In the genomic region with DNA sequence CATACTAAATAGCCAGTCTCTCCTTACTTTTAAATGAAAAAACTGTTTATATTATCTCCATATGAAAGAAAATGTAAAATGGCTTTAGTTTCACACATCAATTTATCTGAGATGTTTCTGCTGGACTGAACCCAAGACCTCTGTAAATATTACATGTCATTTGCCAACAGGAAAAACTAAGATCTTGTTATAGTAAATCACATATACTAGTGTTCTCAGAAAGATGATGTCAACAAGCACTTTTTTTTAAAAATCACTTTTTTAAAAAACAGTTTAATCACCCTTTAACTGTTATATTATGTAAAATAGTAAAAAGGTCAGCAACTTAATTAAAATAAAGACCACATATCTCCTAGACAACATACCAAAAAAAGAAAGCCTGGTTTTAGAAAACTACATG, we compare ENCODE assay signal across 8 cellular contexts. TPM values are rescaled to one million over a fixed set of nuclear protein-coding genes. Genes with fewer than 3 reads are reported as not detected.
DNase-seq lines count a peak whose midpoint lies in the region; ATAC-seq and TF ChIP-seq lines count a peak whose summit lies in the region.

No MANE protein-coding gene starts in this region.

- peaks cover 33% of the 10 kb centered on the region for H3K79me2 ChIP-seq in hepatocyte

- H3K9me2 ChIP-seq in hepatocyte (replicated peaks; ENCODE audit: insufficient read depth), result no peaks in the 10 kb centered on the region

- POLR2A ChIA-PET in activated CD8-positive, alpha-beta T cell treated with anti-CD3 and anti-CD28 coated beads, Interleukin-2, amount 10 ng/mL, durations not matched to agents 7 days and 5 days (lab: Charles Lee), result interaction anchor here (1.5 kb wide), 2 partner anchors 46 to 62 kb away, joined by 6 read pairs; partner anchors contain the start of gene PTPN2

- no peak for ATAC-seq in activated CD8-positive, alpha-beta T cell treated with anti-CD3 and anti-CD28 coated beads, Interleukin-2, amount 10 ng/mL, durations not matched to agents 7 days and 5 days
- ATAC-seq in HG03097 (IDR thresholded peaks at IDR 0.05; ENCODE audit: low FRiP score, unreplicated experiment), result no peak

- no peak for TF ChIP-seq EP300 in transverse colon (IDR thresholded peaks at IDR 0.05; ENCODE audit: low read depth)

- intact Hi-C loops in activated naive CD4-positive, alpha-beta T cell treated with anti-CD3 and anti-CD28 coated beads for 36 hours (cut with micrococcal nuclease), result loop anchor here (2.0 to 5.0 kb wide), 5 partner anchors 13 to 600 kb away; partner anchors contain the start of genes CEP76 and PSMG2
- intact Hi-C loops in transverse colon (cut with DNase I; ENCODE audit: low total_unique reads), result no loop called here

- no peak for TF ChIP-seq CTCF in hepatocyte (IDR thresholded peaks at IDR 0.05; ENCODE audit: poor library complexity)
- no peak for TF ChIP-seq CTCF in transverse colon (IDR thresholded peaks at IDR 0.05)

- no peak overlapping the region for H3K4me3 Mint-ChIP-seq in activated naive CD4-positive, alpha-beta T cell treated with anti-CD3 and anti-CD28 coated beads for 36 hours
- H3K4me3 Mint-ChIP-seq in activated CD8-positive, alpha-beta T cell treated with anti-CD3 and anti-CD28 coated beads, Interleukin-2, amount 10 ng/mL, durations not matched to agents 7 days and 5 days, result peak overlapping the region; percentile 64

- CTCF ChIA-PET in activated naive CD4-positive, alpha-beta T cell treated with anti-CD3 and anti-CD28 coated beads for 36 hours (lab: Charles Lee), result no interaction called here
- CTCF ChIA-PET in activated CD8-positive, alpha-beta T cell treated with anti-CD3 and anti-CD28 coated beads, Interleukin-2, amount 10 ng/mL, durations not matched to agents 7 days and 5 days (lab: Charles Lee), result no interaction called here

- no peaks in the 10 kb centered on the region for H3K27me3 Mint-ChIP-seq in activated naive CD4-positive, alpha-beta T cell treated with anti-CD3 and anti-CD28 coated beads for 36 hours (ENCODE audit: low read depth)
- H3K27me3 Mint-ChIP-seq in activated CD8-positive, alpha-beta T cell treated with anti-CD3 and anti-CD28 coated beads, Interleukin-2, amount 10 ng/mL, durations not matched to agents 7 days and 5 days (ENCODE audit: low read depth), result no peaks in the 10 kb centered on the region

- H3K4me2 ChIP-seq in hepatocyte, result peak overlapping the region; percentile 63

- peak overlapping the region; percentile 84 for H3K27ac Mint-ChIP-seq in activated naive CD4-positive, alpha-beta T cell treated with anti-CD3 and anti-CD28 coated beads for 36 hours
- peak overlapping the region; percentile 91 for H3K27ac Mint-ChIP-seq in activated CD8-positive, alpha-beta T cell treated with anti-CD3 and anti-CD28 coated beads, Interleukin-2, amount 10 ng/mL, durations not matched to agents 7 days and 5 days

- no peaks in the 10 kb centered on the region for H3K9me3 Mint-ChIP-seq in activated naive CD4-positive, alpha-beta T cell treated with anti-CD3 and anti-CD28 coated beads for 36 hours
- no peaks in the 10 kb centered on the region for H3K9me3 Mint-ChIP-seq in activated CD8-positive, alpha-beta T cell treated with anti-CD3 and anti-CD28 coated beads, Interleukin-2, amount 10 ng/mL, durations not matched to agents 7 days and 5 days (ENCODE audit: insufficient read depth)

- no peaks in the 10 kb centered on the region for H3K36me3 ChIP-seq in hepatocyte (replicated peaks; ENCODE audit: insufficient read depth, low read depth)
- H3K36me3 ChIP-seq in transverse colon, result peaks cover 0 to 10% (median 2%) of the 10 kb centered on the region in 4 donors

- H3K4me1 ChIP-seq in hepatocyte (ENCODE audit: insufficient read depth) (peaks cover 31% of the 10 kb centered on the region), transverse colon (peaks cover 4 to 41% (median 15%) of the 10 kb centered on the region in 4 donors)

- in situ Hi-C loops in transverse colon (cut with MboI; ENCODE audit: low pct_ligation_motif_present in 1 of 4, low pct_unique_long_range_greater_than_20kb in 1 of 4, low sequenced_read_pairs in 3 of 4), result loop anchor here in 1 of 4 donors (10.0 kb wide), 1 partner anchor 47 kb away; the partner anchor contains the start of gene PTPN2

- no peak overlapping the region for H2AFZ ChIP-seq in hepatocyte

- H3K9me3 ChIP-seq in hepatocyte (ENCODE audit: low read depth) (no peaks in the 10 kb centered on the region), transverse colon (no peaks in the 10 kb centered on the region)

- no peaks in the 10 kb centered on the region for H4K20me1 ChIP-seq in hepatocyte (ENCODE audit: insufficient read depth, poor library complexity, severe bottlenecking)

- DNase-seq in activated naive CD4-positive, alpha-beta T cell treated with anti-CD3 and anti-CD28 coated beads for 36 hours, result no peak
- DNase-seq in activated naive CD4-positive, alpha-beta T cell treated with Interleukin-2 at 50 U/mL for 16 hours, result no peak
- no peak for DNase-seq in activated CD8-positive, alpha-beta T cell treated with anti-CD3 and anti-CD28 coated beads, Interleukin-2, amount 10 ng/mL, durations not matched to agents 7 days and 5 days
- DNase-seq in hepatocyte (ENCODE audit: low spot score) (no peak), transverse colon (no peak), NCI-H524 treated with DMSO at 0.1 percent for 48 hours (lab: John Stamatoyannopoulos, UW) (no peak), AG08395 (ENCODE audit: low spot score) (no peak)

- H3K36me3 Mint-ChIP-seq in activated naive CD4-positive, alpha-beta T cell treated with anti-CD3 and anti-CD28 coated beads for 36 hours (ENCODE audit: low read depth), result peaks cover 35% of the 10 kb centered on the region
- H3K36me3 Mint-ChIP-seq in activated CD8-positive, alpha-beta T cell treated with anti-CD3 and anti-CD28 coated beads, Interleukin-2, amount 10 ng/mL, durations not matched to agents 7 days and 5 days (ENCODE audit: low read depth), result peaks cover 55% of the 10 kb centered on the region

- H3K4me1 Mint-ChIP-seq in activated naive CD4-positive, alpha-beta T cell treated with anti-CD3 and anti-CD28 coated beads for 36 hours (ENCODE audit: low read depth), result peaks cover 49% of the 10 kb centered on the region
- peaks cover 52% of the 10 kb centered on the region for H3K4me1 Mint-ChIP-seq in activated CD8-positive, alpha-beta T cell treated with anti-CD3 and anti-CD28 coated beads, Interleukin-2, amount 10 ng/mL, durations not matched to agents 7 days and 5 days (ENCODE audit: low read depth)

- peak overlapping the region; percentile 85 for H3K27ac ChIP-seq in hepatocyte
- H3K27ac ChIP-seq in transverse colon, result peak overlapping the region; percentile 79 to 83 (median 80)

- H3K4me3 ChIP-seq in hepatocyte, result no peak overlapping the region
- peak overlapping the region in 1 of 4 donors; percentile 21 for H3K4me3 ChIP-seq in transverse colon

- no peak for TF ChIP-seq POLR2A in transverse colon (IDR thresholded peaks at IDR 0.05)

- no peaks in the 10 kb centered on the region for H3K27me3 ChIP-seq in hepatocyte
- H3K27me3 ChIP-seq in transverse colon, result no peaks in the 10 kb centered on the region

RNA-seq across cellular contexts. Expression of gene PTPN2, which starts 46.3 kb away (rescaled TPM):
- 10 to 100 TPM; 68.5 to 71.8 TPM for total RNA-seq in activated naive CD4-positive, alpha-beta T cell treated with anti-CD3 and anti-CD28 coated beads for 36 hours
- total RNA-seq in activated CD8-positive, alpha-beta T cell treated with anti-CD3 and anti-CD28 coated beads, Interleukin-2, amount 10 ng/mL, durations not matched to agents 7 days and 5 days, result 10 to 100 TPM; 52.9 to 53.6 TPM
- total RNA-seq in hepatocyte (36.7 and 40.3 TPM in 2 replicates), transverse colon (10 to 100 TPM; 10.5 to 65.7 (median 46.1) TPM)
- polyA plus RNA-seq in hepatocyte, result 30.5 and 32.0 TPM in 2 replicates
